ENCODE assay signal across 36 cellular contexts in genomic region chr2:31243053-31243452, GRCh38. TPM values are rescaled to one million over a fixed set of nuclear protein-coding genes. Genes with fewer than 3 reads are reported as not detected.
"Had no signal": no experiment of that assay in that cellular context is flagged by ENCODE, and none has a peak within 500 bp of the region (broad histone marks: within the 10 kb centered on the region; RNA-seq: fewer than 3 reads in every experiment).

No MANE protein-coding gene starts in this region.

- H3K4me2 ChIP-seq: KMS-11 had no signal

- H3K36me3 ChIP-seq: MG63 had no signal

- DNase-seq: Kasumi-1, KG1, MG63, MM.1S, MV-4-11, NCI-H1048, NCI-H1092, NCI-H1092 treated with DMSO at 0.1 percent for 48 hours, NCI-H1105, NCI-H1105 treated with DMSO at 0.1 percent for 48 hours, NCI-H1417, NCI-H1417 treated with DMSO at 0.1 percent for 48 hours, NCI-H1436, NCI-H1436 treated with DMSO at 0.1 percent for 48 hours, NCI-H146, NCI-H1694, NCI-H1694 treated with DMSO at 0.1 percent for 48 hours, NCI-H187, NCI-H187 treated with DMSO at 0.1 percent for 48 hours, NCI-H1930, NCI-H2029, NCI-H2029 treated with DMSO at 0.1 percent for 48 hours, NCI-H2081, NCI-H2081 treated with DMSO at 0.1 percent for 48 hours, NCI-H2107, NCI-H2171, NCI-H2171 treated with DMSO at 0.1 percent for 48 hours, NCI-H2227 treated with DMSO at 0.1 percent for 48 hours, NCI-H226, NCI-H345, NCI-H446, NCI-H446 treated with DMSO at 0.1 percent for 48 hours, NCI-H510A had no signal

- H3K4me3 ChIP-seq: MG63 had no signal

- H3K9me3 ChIP-seq: MG63 had no signal

- H3K27ac ChIP-seq: KMS-11 had no signal

- H3K9ac ChIP-seq: KMS-11 had no signal

- H3K27me3 ChIP-seq: MG63 had no signal

RNA-seq across cellular contexts. Expression of gene CAPN14, which starts 25.7 kb away (rescaled TPM):
- total RNA-seq: MCF 10A, NCI-H460 had no signal
